Comparison of ENCODE assay signal across 1 cellular context in the genomic region with DNA sequence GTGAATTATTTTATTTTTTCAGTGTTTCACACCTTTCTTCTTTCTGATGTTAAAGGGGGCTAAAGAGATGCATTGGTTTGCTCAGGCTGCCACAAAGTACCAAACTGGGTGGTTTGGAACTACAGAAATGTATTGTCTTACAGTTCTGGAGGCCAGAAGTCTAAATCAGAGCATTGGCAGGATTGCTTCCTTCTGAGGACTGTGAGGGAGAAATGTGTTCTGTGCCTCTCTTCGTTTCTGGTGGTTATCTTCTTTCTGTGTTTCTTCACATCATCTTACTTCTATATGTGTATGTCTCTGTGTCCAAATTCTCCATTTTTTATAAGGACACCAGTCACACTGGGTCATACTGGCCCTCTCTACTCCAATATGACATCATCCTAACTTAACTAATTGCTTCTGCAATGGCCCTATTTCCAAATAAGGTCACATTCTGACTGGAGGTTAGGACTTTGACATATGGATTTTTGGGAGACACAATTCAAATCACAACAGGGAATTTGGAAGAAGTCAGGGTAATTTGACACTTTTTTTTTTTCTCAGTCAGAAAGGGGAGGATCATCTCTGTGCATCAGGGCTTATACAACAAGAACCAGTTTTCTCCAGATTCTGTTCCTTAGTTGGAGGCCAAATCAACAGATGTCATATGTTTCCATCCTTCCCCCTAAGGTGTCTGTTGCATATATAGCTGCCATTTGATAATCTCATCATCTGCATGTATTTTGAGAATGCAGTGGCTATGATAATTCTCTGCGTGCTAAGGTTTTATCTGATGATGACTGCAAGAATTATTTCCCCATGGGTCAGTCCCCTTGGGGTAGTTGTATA.
TF ChIP-seq lines count a peak whose summit lies in the region.

No MANE protein-coding gene starts in this region.

TF ChIP-seq in HepG2, 621 proteins besides CTCF, POLR2A, EP300 and RAD21 (continued from another document):
- TF ChIP-seq BCL3 (CRISPR knock-in tag; IDR thresholded peaks at IDR 0.05) (no peak), ZBTB44 (CRISPR knock-in tag; IDR thresholded peaks at IDR 0.05) (no peak), ELF3 (CRISPR knock-in tag; IDR thresholded peaks at IDR 0.05) (no peak), ATF7 (IDR thresholded peaks at IDR 0.05) (peak; percentile 71), ATF7 (CRISPR knock-in tag; IDR thresholded peaks at IDR 0.05) (no peak), CREB1 (IDR thresholded peaks at IDR 0.05) (0 out of 2 replicates have a peak, but pooled peaks have one; percentile 26), CREB1 (CRISPR knock-in tag; IDR thresholded peaks at IDR 0.05) (no peak), ARID2 (CRISPR knock-in tag; IDR thresholded peaks at IDR 0.05; ENCODE audit: borderline replicate concordance) (no peak), ZNF326 (CRISPR knock-in tag; IDR thresholded peaks at IDR 0.05; ENCODE audit: borderline replicate concordance) (no peak), HOXA3 (CRISPR knock-in tag; IDR thresholded peaks at IDR 0.05) (no peak), POGZ (CRISPR knock-in tag; IDR thresholded peaks at IDR 0.05) (no peak), ATRX (CRISPR knock-in tag; IDR thresholded peaks at IDR 0.05; ENCODE audit: borderline replicate concordance) (no peak), NFE2L1 (CRISPR knock-in tag; IDR thresholded peaks at IDR 0.05; ENCODE audit: borderline replicate concordance) (no peak), ZFP41 (CRISPR knock-in tag; IDR thresholded peaks at IDR 0.05; ENCODE audit: borderline replicate concordance) (no peak)
